1 cellular context compared by ENCODE assay signal in the genomic region with DNA sequence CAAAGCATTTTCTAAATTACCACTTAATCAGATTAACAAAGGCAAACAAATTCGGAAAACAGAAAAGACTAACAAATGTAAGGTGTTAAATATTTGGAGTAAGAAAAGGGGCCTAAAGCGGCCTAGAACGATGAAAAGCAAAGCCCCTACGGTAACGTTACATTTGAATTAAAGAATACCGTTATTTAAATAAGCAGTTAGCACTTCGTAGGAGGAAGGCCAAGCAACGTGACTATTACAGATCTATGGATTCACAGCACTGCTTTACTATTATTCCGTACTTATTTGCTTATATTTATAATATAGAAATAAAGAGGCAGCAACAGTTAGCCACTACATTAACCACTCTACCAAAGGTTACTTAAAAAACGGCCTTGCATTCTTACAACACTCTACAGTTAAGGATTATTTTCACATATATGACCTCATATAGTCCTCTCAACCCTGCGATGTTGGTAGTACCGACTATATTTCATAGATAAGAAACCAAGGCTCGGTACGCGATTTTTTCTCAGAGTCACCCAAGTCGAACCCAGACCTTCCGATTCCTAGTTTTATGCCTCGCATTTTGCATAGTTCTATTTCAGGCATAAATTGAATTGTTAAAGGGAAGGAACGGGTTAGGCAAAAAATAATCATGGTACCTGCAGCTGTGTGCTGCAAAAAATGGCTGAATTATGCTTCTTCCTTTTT.
TF ChIP-seq lines count a peak whose summit lies in the region.

No MANE protein-coding gene starts in this region.

TF ChIP-seq in K562, 482 proteins besides CTCF, POLR2A, EP300 and RAD21 (continued from another document and continues in another):
- TF ChIP-seq, protein P1, sequence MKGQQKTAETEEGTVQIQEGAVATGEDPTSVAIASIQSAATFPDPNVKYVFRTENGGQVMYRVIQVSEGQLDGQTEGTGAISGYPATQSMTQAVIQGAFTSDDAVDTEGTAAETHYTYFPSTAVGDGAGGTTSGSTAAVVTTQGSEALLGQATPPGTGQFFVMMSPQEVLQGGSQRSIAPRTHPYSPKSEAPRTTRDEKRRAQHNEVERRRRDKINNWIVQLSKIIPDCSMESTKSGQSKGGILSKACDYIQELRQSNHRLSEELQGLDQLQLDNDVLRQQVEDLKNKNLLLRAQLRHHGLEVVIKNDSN (CRISPR knock-in tag; IDR thresholded peaks at IDR 0.05) = no peak
- TF ChIP-seq, protein P2, sequence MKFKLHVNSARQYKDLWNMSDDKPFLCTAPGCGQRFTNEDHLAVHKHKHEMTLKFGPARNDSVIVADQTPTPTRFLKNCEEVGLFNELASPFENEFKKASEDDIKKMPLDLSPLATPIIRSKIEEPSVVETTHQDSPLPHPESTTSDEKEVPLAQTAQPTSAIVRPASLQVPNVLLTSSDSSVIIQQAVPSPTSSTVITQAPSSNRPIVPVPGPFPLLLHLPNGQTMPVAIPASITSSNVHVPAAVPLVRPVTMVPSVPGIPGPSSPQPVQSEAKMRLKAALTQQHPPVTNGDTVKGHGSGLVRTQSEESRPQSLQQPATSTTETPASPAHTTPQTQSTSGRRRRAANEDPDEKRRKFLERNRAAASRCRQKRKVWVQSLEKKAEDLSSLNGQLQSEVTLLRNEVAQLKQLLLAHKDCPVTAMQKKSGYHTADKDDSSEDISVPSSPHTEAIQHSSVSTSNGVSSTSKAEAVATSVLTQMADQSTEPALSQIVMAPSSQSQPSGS (CRISPR knock-in tag; IDR thresholded peaks at IDR 0.05) = no peak
- no peak for TF ChIP-seq MAFK (IDR thresholded peaks at IDR 0.05; ENCODE audit: low read length)
- no peak for TF ChIP-seq SMARCA4 (IDR thresholded peaks at IDR 0.05)
- TF ChIP-seq SIN3A (IDR thresholded peaks at IDR 0.05; ENCODE audit: borderline replicate concordance in 2 of 2, control insufficient read depth in 1 of 2, low read depth in 2 of 2, low read length in 2 of 2) = peak in 1 of 2 experiments; percentile 52; a peak in 1 of 4 replicates
- no peak for TF ChIP-seq MYC (IDR thresholded peaks at IDR 0.05; ENCODE audit: low read depth, low read length)
- TF ChIP-seq MYC (CRISPR knock-in tag; IDR thresholded peaks at IDR 0.05; ENCODE audit: borderline replicate concordance, low read depth) = no peak
- no peak for TF ChIP-seq TAF1 (IDR thresholded peaks at IDR 0.05; ENCODE audit: control insufficient read depth, extremely low read depth, insufficient read depth, low read length, severe bottlenecking)
- TF ChIP-seq KLF10 (CRISPR knock-in tag; IDR thresholded peaks at IDR 0.05) = no peak
- TF ChIP-seq ZNF444 (CRISPR knock-in tag; IDR thresholded peaks at IDR 0.05) = no peak
- no peak for TF ChIP-seq ZNF445 (CRISPR knock-in tag; IDR thresholded peaks at IDR 0.05; ENCODE audit: low read depth)
- TF ChIP-seq, protein P3, sequence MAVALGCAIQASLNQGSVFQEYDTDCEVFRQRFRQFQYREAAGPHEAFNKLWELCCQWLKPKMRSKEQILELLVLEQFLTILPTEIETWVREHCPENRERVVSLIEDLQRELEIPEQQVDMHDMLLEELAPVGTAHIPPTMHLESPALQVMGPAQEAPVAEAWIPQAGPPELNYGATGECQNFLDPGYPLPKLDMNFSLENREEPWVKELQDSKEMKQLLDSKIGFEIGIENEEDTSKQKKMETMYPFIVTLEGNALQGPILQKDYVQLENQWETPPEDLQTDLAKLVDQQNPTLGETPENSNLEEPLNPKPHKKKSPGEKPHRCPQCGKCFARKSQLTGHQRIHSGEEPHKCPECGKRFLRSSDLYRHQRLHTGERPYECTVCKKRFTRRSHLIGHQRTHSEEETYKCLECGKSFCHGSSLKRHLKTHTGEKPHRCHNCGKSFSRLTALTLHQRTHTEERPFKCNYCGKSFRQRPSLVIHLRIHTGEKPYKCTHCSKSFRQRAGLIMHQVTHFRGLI (CRISPR knock-in tag; IDR thresholded peaks at IDR 0.05) = no peak
- TF ChIP-seq BRF1 (IDR thresholded peaks at IDR 0.05; ENCODE audit: borderline replicate concordance, extremely low read depth, insufficient read length) = no peak
- no peak for TF ChIP-seq FOSL1 (tag; conservative IDR thresholded peaks at IDR 0.05)
- no peak for TF ChIP-seq CREBBP (IDR thresholded peaks at IDR 0.05; ENCODE audit: low read depth, low read length)
- no peak for TF ChIP-seq NR3C1 (CRISPR knock-in tag; IDR thresholded peaks at IDR 0.05)
- TF ChIP-seq, protein P4, sequence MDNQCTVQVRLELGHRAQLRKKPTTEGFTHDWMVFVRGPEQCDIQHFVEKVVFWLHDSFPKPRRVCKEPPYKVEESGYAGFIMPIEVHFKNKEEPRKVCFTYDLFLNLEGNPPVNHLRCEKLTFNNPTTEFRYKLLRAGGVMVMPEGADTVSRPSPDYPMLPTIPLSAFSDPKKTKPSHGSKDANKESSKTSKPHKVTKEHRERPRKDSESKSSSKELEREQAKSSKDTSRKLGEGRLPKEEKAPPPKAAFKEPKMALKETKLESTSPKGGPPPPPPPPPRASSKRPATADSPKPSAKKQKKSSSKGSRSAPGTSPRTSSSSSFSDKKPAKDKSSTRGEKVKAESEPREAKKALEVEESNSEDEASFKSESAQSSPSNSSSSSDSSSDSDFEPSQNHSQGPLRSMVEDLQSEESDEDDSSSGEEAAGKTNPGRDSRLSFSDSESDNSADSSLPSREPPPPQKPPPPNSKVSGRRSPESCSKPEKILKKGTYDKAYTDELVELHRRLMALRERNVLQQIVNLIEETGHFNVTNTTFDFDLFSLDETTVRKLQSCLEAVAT (IDR thresholded peaks at IDR 0.05) = peak in 1 of 2 experiments; percentile 74; a peak in 2 of 4 replicates
- TF ChIP-seq, protein P5, sequence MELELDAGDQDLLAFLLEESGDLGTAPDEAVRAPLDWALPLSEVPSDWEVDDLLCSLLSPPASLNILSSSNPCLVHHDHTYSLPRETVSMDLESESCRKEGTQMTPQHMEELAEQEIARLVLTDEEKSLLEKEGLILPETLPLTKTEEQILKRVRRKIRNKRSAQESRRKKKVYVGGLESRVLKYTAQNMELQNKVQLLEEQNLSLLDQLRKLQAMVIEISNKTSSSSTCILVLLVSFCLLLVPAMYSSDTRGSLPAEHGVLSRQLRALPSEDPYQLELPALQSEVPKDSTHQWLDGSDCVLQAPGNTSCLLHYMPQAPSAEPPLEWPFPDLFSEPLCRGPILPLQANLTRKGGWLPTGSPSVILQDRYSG (tag; conservative IDR thresholded peaks at IDR 0.05; ENCODE audit: low read depth) = no peak
- TF ChIP-seq SIN3B (IDR thresholded peaks at IDR 0.05; ENCODE audit: low read depth) = no peak
- TF ChIP-seq ZNF24 (IDR thresholded peaks at IDR 0.05) = no peak
- TF ChIP-seq, protein P6, sequence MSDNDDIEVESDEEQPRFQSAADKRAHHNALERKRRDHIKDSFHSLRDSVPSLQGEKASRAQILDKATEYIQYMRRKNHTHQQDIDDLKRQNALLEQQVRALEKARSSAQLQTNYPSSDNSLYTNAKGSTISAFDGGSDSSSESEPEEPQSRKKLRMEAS (CRISPR knock-in tag; IDR thresholded peaks at IDR 0.05) = no peak
- TF ChIP-seq ZNF436 (CRISPR knock-in tag; IDR thresholded peaks at IDR 0.05) = no peak
- TF ChIP-seq RBM22 (IDR thresholded peaks at IDR 0.05; ENCODE audit: low read depth, low read length, poor library complexity, severe bottlenecking) = no peak
- TF ChIP-seq ZNF354B (CRISPR knock-in tag; IDR thresholded peaks at IDR 0.05) = no peak
- peak; percentile 10 for TF ChIP-seq SAP30 (IDR thresholded peaks at IDR 0.05; ENCODE audit: borderline replicate concordance, insufficient read depth, low read depth, low read length, poor library complexity, severe bottlenecking)
- TF ChIP-seq ZNF583 (CRISPR knock-in tag; IDR thresholded peaks at IDR 0.05) = no peak
- TF ChIP-seq TBL1XR1 (IDR thresholded peaks at IDR 0.05; ENCODE audit: low read length in 2 of 2) = 0 out of 4 replicates have a peak, but pooled peaks of 1 of the 2 experiments have one; percentile 22
- no peak for TF ChIP-seq MBD2 (IDR thresholded peaks at IDR 0.05; ENCODE audit: borderline replicate concordance, low read depth)
- no peak for TF ChIP-seq PYGO2 (tag; IDR thresholded peaks at IDR 0.05)
- no peak for TF ChIP-seq CBFB (CRISPR knock-in tag; IDR thresholded peaks at IDR 0.05)
- TF ChIP-seq, protein P7, sequence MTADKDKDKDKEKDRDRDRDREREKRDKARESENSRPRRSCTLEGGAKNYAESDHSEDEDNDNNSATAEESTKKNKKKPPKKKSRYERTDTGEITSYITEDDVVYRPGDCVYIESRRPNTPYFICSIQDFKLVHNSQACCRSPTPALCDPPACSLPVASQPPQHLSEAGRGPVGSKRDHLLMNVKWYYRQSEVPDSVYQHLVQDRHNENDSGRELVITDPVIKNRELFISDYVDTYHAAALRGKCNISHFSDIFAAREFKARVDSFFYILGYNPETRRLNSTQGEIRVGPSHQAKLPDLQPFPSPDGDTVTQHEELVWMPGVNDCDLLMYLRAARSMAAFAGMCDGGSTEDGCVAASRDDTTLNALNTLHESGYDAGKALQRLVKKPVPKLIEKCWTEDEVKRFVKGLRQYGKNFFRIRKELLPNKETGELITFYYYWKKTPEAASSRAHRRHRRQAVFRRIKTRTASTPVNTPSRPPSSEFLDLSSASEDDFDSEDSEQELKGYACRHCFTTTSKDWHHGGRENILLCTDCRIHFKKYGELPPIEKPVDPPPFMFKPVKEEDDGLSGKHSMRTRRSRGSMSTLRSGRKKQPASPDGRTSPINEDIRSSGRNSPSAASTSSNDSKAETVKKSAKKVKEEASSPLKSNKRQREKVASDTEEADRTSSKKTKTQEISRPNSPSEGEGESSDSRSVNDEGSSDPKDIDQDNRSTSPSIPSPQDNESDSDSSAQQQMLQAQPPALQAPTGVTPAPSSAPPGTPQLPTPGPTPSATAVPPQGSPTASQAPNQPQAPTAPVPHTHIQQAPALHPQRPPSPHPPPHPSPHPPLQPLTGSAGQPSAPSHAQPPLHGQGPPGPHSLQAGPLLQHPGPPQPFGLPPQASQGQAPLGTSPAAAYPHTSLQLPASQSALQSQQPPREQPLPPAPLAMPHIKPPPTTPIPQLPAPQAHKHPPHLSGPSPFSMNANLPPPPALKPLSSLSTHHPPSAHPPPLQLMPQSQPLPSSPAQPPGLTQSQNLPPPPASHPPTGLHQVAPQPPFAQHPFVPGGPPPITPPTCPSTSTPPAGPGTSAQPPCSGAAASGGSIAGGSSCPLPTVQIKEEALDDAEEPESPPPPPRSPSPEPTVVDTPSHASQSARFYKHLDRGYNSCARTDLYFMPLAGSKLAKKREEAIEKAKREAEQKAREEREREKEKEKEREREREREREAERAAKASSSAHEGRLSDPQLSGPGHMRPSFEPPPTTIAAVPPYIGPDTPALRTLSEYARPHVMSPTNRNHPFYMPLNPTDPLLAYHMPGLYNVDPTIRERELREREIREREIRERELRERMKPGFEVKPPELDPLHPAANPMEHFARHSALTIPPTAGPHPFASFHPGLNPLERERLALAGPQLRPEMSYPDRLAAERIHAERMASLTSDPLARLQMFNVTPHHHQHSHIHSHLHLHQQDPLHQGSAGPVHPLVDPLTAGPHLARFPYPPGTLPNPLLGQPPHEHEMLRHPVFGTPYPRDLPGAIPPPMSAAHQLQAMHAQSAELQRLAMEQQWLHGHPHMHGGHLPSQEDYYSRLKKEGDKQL (CRISPR knock-in tag; IDR thresholded peaks at IDR 0.05; ENCODE audit: borderline replicate concordance) = no peak
- TF ChIP-seq, protein P8, sequence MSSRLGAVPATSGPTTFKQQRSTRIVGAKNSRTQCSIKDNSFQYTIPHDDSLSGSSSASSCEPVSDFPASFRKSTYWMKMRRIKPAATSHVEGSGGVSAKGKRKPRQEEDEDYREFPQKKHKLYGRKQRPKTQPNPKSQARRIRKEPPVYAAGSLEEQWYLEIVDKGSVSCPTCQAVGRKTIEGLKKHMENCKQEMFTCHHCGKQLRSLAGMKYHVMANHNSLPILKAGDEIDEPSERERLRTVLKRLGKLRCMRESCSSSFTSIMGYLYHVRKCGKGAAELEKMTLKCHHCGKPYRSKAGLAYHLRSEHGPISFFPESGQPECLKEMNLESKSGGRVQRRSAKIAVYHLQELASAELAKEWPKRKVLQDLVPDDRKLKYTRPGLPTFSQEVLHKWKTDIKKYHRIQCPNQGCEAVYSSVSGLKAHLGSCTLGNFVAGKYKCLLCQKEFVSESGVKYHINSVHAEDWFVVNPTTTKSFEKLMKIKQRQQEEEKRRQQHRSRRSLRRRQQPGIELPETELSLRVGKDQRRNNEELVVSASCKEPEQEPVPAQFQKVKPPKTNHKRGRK (tag; IDR thresholded peaks at IDR 0.05) = no peak
- TF ChIP-seq FOXJ2 (tag; IDR thresholded peaks at IDR 0.05) = no peak
- no peak for TF ChIP-seq PTTG1 (tag; IDR thresholded peaks at IDR 0.05; ENCODE audit: low read depth)
- TF ChIP-seq ARNT (IDR thresholded peaks at IDR 0.05) = no peak
- TF ChIP-seq ZKSCAN1 (IDR thresholded peaks at IDR 0.05; ENCODE audit: low read depth, low read length) = no peak
- TF ChIP-seq ZBED1 (IDR thresholded peaks at IDR 0.05) = no peak
- TF ChIP-seq NEUROD1 (IDR thresholded peaks at IDR 0.05; ENCODE audit: borderline replicate concordance, low read depth, low read length, partially characterized antibody) = no peak
